In genomic region chr16:68236804-68237242, GRCh38 we compare ENCODE assay signal across 9 cellular contexts. TPM values are rescaled to one million over a fixed set of nuclear protein-coding genes. Genes with fewer than 3 reads are reported as not detected.
DNase-seq lines count a peak whose midpoint lies in the region; ATAC-seq, FAIRE-seq and TF ChIP-seq lines count a peak whose summit lies in the region.
"Had no signal": no experiment of that assay in that cellular context is flagged by ENCODE, and none has a peak within 500 bp of the region (broad histone marks: within the 10 kb centered on the region; RNA-seq: fewer than 3 reads in every experiment).

No MANE protein-coding gene starts in this region.

- H3K27me3 ChIP-seq in RWPE2 (ENCODE audit: insufficient read depth, poor library complexity, severe bottlenecking) (no peaks in the 10 kb centered on the region), fibroblast of lung (ENCODE audit: control insufficient read depth, insufficient read depth, low read length) (no peaks in the 10 kb centered on the region), prostate gland (replicated peaks; ENCODE audit: insufficient read depth) (no peaks in the 10 kb centered on the region)

- peaks cover 16% of the 10 kb centered on the region for H3K4me1 ChIP-seq in RWPE2 (ENCODE audit: insufficient read depth, poor library complexity, severe bottlenecking)
- H3K4me1 ChIP-seq in fibroblast of lung (ENCODE audit: control insufficient read depth, extremely low read depth, insufficient read depth, low read length): peaks cover 9% of the 10 kb centered on the region
- peaks cover 17% of the 10 kb centered on the region for H3K4me1 ChIP-seq in prostate gland (replicated peaks)

- no peak for FAIRE-seq in GM19239 (lab: Jason Lieb, UNC)

- intact Hi-C loops in prostate gland (cut with DNase I): no loop called here

- ATAC-seq in RWPE2 (ENCODE audit: low read depth): no peak; the same call in 2 of the 3 replicates
- ATAC-seq in HG02981 (IDR thresholded peaks at IDR 0.05; ENCODE audit: unreplicated experiment): no peak

- no peaks in the 10 kb centered on the region for H3K79me2 ChIP-seq in fibroblast of lung (ENCODE audit: control insufficient read depth, insufficient read depth, low read length)

- WGBS in prostate gland: 4% methylated on average over 21 of the region's 21 CpGs

- H3K36me3 ChIP-seq in RWPE2 (ENCODE audit: low read depth) (peaks cover 11% of the 10 kb centered on the region; the same call in 1 of the 2 replicates), fibroblast of lung (ENCODE audit: control insufficient read depth, insufficient read depth, low read length) (no peaks in the 10 kb centered on the region), prostate gland (peaks cover 0 to 7% of the 10 kb centered on the region in 2 donors)

- TF ChIP-seq CTCF in RWPE2 (IDR thresholded peaks at IDR 0.05; ENCODE audit: poor library complexity, severe bottlenecking): no peak
- no peak for TF ChIP-seq CTCF in fibroblast of lung (conservative IDR thresholded peaks at IDR 0.05 in 1 of 2, IDR thresholded peaks at IDR 0.05 in 1 of 2; ENCODE audit: low read depth in 1 of 2, low read length in 2 of 2)
- no peak for TF ChIP-seq CTCF in prostate gland (IDR thresholded peaks at IDR 0.05)

- H3K9me3 ChIP-seq in RWPE2 (ENCODE audit: severe bottlenecking) (no peaks in the 10 kb centered on the region), fibroblast of lung (ENCODE audit: control insufficient read depth, insufficient read depth, low read depth, low read length) (no peaks in the 10 kb centered on the region), prostate gland (no peaks in the 10 kb centered on the region)

- TF ChIP-seq POLR2A in prostate gland (IDR thresholded peaks at IDR 0.05): no peak

- H2AFZ ChIP-seq in fibroblast of lung (ENCODE audit: low read length): peak overlapping the region; percentile 64

- peak overlapping the region; percentile 73 for H3K4me3 ChIP-seq in RWPE2 (ENCODE audit: severe bottlenecking)
- peak overlapping the region; percentile 33 to 64 (median 48) for H3K4me3 ChIP-seq in fibroblast of lung (replicated peaks in 1 of 4; ENCODE audit: control extremely low read depth in 1 of 4, insufficient read depth in 1 of 4, low read depth in 3 of 4, low read length in 4 of 4)
- peak overlapping the region; percentile 52 to 55 for H3K4me3 ChIP-seq in prostate gland

- DNase-seq in GM19239 (ENCODE audit: insufficient read length, low spot score) (peak; percentile 51), RWPE2 (ENCODE audit: low spot score) (no peak), fibroblast of lung (ENCODE audit: low read depth in 2 of 2) (no peak), prostate gland (ENCODE audit: low spot score) (peak; percentile 30), hippocampal formation (lab: John Stamatoyannopoulos, UW) (no peak), GM19240 (ENCODE audit: insufficient read length, low spot score) (no peak), NCI-H2029 (lab: John Stamatoyannopoulos, UW) (no peak)

- H4K20me1 ChIP-seq in fibroblast of lung (ENCODE audit: control insufficient read depth, extremely low read depth, insufficient read depth, low read length): no peaks in the 10 kb centered on the region

- H3K27ac ChIP-seq in RWPE2 (ENCODE audit: poor library complexity, severe bottlenecking) (peak overlapping the region; percentile 91), fibroblast of lung (ENCODE audit: insufficient read depth, low read length) (peak overlapping the region; percentile 67), prostate gland (peak overlapping the region; percentile 95)

- H3K9ac ChIP-seq in fibroblast of lung (ENCODE audit: insufficient read depth, low read length): peak overlapping the region; percentile 51

- H3K4me2 ChIP-seq in fibroblast of lung (ENCODE audit: extremely low read depth, insufficient read depth, low read length): peak overlapping the region; percentile 84

RNA-seq across cellular contexts. Expression of gene ESRP2, which starts 0.9 kb away (rescaled TPM):
- total RNA-seq in fibroblast of lung (under 0.01 and 0.17 TPM in 2 replicates), prostate gland (10 to 100 TPM; 24.5 to 48.1 TPM)
- polyA plus RNA-seq in fibroblast of lung: 0.08 and 0.10 TPM in 2 replicates
- polyA plus RNA-seq in fibroblast of lung (2012): 0.03 and 0.12 TPM in 2 replicates
- polyA minus RNA-seq in fibroblast of lung (ENCODE audit: low replicate concordance): not detected in 2 replicates
- total RNA-seq: T-helper 1 cell treated with Interleukin-12 subunit alpha and Interleukin-12 subunit beta and Interleukin-4 antibody, amounts not matched to agents 30 ng/mL and 1 ng/mL, for 36 hours had no signal

RNA-seq across cellular contexts. Expression of gene PLA2G15, which starts 8.3 kb away (rescaled TPM):
- total RNA-seq in fibroblast of lung: 14.9 and 28.7 TPM in 2 replicates
- 19.6 and 22.2 TPM in 2 replicates for polyA plus RNA-seq in fibroblast of lung
- polyA plus RNA-seq in fibroblast of lung (2012): 21.6 and 22.2 TPM in 2 replicates
- polyA minus RNA-seq in fibroblast of lung (ENCODE audit: low replicate concordance): 42.2 and 49.7 TPM in 2 replicates
- total RNA-seq in prostate gland: 10 to 100 TPM; 15.7 to 39.5 TPM

RNA-seq across cellular contexts. Expression of gene SLC7A6, which starts 27.5 kb away (rescaled TPM):
- 8.5 and 11.9 TPM in 2 replicates for total RNA-seq in fibroblast of lung
- 16.0 and 19.0 TPM in 2 replicates for polyA plus RNA-seq in fibroblast of lung
- 10.4 and 11.6 TPM in 2 replicates for polyA plus RNA-seq in fibroblast of lung (2012)
- polyA minus RNA-seq in fibroblast of lung (ENCODE audit: low replicate concordance): 70.2 and 119 TPM in 2 replicates
- 10 to 100 TPM; 12.8 to 30.5 TPM for total RNA-seq in prostate gland

Comparison
In these comparisons a context has a peak if more than half of its experiments do, and no peak if none do; other contexts are left out.
1. DNase-seq: peak in GM19239 (single experiment) and prostate gland (single experiment); none in RWPE2 (single experiment), fibroblast of lung (0 of 2), hippocampal formation (0 of 2), GM19240 (single experiment) and NCI-H2029 (single experiment).
2. RNA of gene ESRP2, which starts 0.9 kb away (total RNA-seq): 24.5 to 48.1 TPM in prostate gland; under 0.01 to 0.17 TPM in fibroblast of lung; every median in the first group is over 10 times any median in the second.
3. Peak in every context shown above with its lines, with median percentiles within 50 percentile points of each other: H3K27ac ChIP-seq and H3K4me3 ChIP-seq.